ENCODE assay signal across 22 cellular contexts in the genomic region with DNA sequence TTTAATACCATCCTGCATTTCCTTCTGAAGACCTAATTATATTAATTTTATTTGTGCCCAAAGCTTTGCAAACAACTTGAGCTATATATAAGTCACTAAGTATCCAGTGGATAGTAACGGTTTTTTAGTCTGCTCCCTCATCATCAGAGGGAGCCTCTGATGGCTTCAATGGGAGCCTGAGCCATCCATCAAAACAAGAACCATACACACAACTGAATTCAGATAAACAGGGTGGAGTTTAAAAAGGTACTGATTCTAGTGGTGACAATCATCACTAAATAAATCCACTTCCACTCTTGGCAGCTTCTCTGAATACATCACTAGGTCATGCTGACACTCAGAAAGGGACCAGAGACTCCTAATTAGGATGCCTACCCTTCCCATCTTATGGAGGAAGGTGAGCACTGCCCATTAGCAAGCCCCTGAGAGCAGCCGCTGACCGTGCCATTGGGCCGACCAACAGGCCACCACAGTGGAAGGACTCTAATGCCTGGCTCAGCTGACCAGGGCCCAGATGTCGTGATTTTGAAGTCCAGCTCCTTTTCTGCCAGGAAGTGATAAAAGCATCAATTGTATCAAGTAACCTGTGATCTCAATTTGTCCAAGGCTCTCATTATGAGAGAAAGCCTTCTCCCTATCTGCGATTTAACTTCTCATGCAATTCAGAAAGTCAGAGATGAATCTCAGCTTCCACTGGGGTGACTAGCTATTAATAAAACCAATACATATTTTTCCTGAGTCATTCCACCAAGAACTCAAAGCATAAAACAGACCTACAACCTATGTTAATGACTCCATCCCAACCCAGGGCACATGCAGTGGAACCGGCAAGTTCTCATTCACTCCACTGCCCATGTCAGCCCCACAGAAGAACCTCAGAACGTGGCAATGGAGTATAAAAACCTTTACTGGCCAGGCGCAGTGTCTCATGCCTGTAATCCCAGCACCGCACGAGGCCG. TPM values are rescaled to one million over a fixed set of nuclear protein-coding genes. Genes with fewer than 3 reads are reported as not detected.
A peak's percentile ranks its signal among the peaks of the same experiment; 100 is the strongest.
DNase-seq lines count a peak whose midpoint lies in the region; ATAC-seq, FAIRE-seq and TF ChIP-seq lines count a peak whose summit lies in the region.
"Had no signal": no experiment of that assay in that cellular context is flagged by ENCODE, and none has a peak within 500 bp of the region (broad histone marks: within the 10 kb centered on the region; RNA-seq: fewer than 3 reads in every experiment).

No MANE protein-coding gene starts in this region.

- H3K27me3 Mint-ChIP-seq in activated CD4-positive, alpha-beta memory T cell treated with anti-CD3 and anti-CD28 coated beads for 36 hours = no peaks in the 10 kb centered on the region
- no peaks in the 10 kb centered on the region for H3K27me3 Mint-ChIP-seq in activated CD4-positive, alpha-beta memory T cell treated with anti-CD3 and anti-CD28 coated beads, Interleukin-2, amount 10 ng/mL, durations not matched to agents 7 days and 5 days
- H3K27me3 Mint-ChIP-seq in activated T-helper 17 cell treated with anti-CD3 and anti-CD28 coated beads, Interleukin-2, amount 50 U/mL, for 72 hours = no peaks in the 10 kb centered on the region

- no peaks in the 10 kb centered on the region for H3K9me3 Mint-ChIP-seq in activated CD4-positive, alpha-beta memory T cell treated with anti-CD3 and anti-CD28 coated beads for 36 hours
- H3K9me3 Mint-ChIP-seq in activated CD4-positive, alpha-beta memory T cell treated with anti-CD3 and anti-CD28 coated beads, Interleukin-2, amount 10 ng/mL, durations not matched to agents 7 days and 5 days = no peaks in the 10 kb centered on the region
- H3K9me3 Mint-ChIP-seq in activated T-helper 17 cell treated with anti-CD3 and anti-CD28 coated beads, Interleukin-2, amount 50 U/mL, for 72 hours = no peaks in the 10 kb centered on the region
- H3K9me3 Mint-ChIP-seq: activated naive CD4-positive, alpha-beta T cell treated with anti-CD3 and anti-CD28 coated beads for 36 hours; T-helper 2 cell treated with Interferon-gamma antibody and Interleukin-4, amounts not matched to agents 5 μg/mL and 100 μg/mL, for 36 hours had no signal

- POLR2A ChIA-PET in activated CD4-positive, alpha-beta memory T cell treated with anti-CD3 and anti-CD28 coated beads for 36 hours (lab: Charles Lee) = interaction anchor here (0.7 to 3.3 kb wide), 7 partner anchors 12 to 250 kb away, joined by 3 to 16 read pairs (median 3); a partner anchor contains a TSS
- POLR2A ChIA-PET in activated CD4-positive, alpha-beta memory T cell treated with anti-CD3 and anti-CD28 coated beads, Interleukin-2, amount 10 ng/mL, durations not matched to agents 7 days and 5 days (lab: Charles Lee) = interaction anchor here (1.0 to 1.1 kb wide), 2 partner anchors 11 to 13 kb away, joined by 5 to 6 read pairs; a partner anchor contains a TSS

- peak overlapping the region; percentile 3 for H3K9ac ChIP-seq in rectal smooth muscle tissue (ENCODE audit: low read length)

- H3K36me3 Mint-ChIP-seq in activated CD4-positive, alpha-beta memory T cell treated with anti-CD3 and anti-CD28 coated beads for 36 hours = peaks cover 27% of the 10 kb centered on the region
- peaks cover 15% of the 10 kb centered on the region for H3K36me3 Mint-ChIP-seq in activated CD4-positive, alpha-beta memory T cell treated with anti-CD3 and anti-CD28 coated beads, Interleukin-2, amount 10 ng/mL, durations not matched to agents 7 days and 5 days (ENCODE audit: low read depth)
- H3K36me3 Mint-ChIP-seq in activated T-helper 17 cell treated with anti-CD3 and anti-CD28 coated beads, Interleukin-2, amount 50 U/mL, for 72 hours (ENCODE audit: low read depth) = peaks cover 36% of the 10 kb centered on the region

- FAIRE-seq in GM12892 (lab: Jason Lieb, UNC) = peak; percentile 51
- FAIRE-seq: HepG2 had no signal

- peak; percentile 24 for DNase-seq in activated CD4-positive, alpha-beta memory T cell treated with anti-CD3 and anti-CD28 coated beads for 36 hours
- no peak for DNase-seq in activated CD4-positive, alpha-beta memory T cell treated with anti-CD3 and anti-CD28 coated beads, Interleukin-2, amount 10 ng/mL, durations not matched to agents 7 days and 5 days
- no peak for DNase-seq in GM12892 (ENCODE audit: insufficient read length)
- no peak for DNase-seq in body of pancreas
- no peak for DNase-seq in caudate nucleus (lab: John Stamatoyannopoulos, UW)
- no peak for DNase-seq in HuH-7.5 (ENCODE audit: low spot score)
- DNase-seq: activated naive CD4-positive, alpha-beta T cell treated with anti-CD3 and anti-CD28 coated beads for 36 hours; colonic mucosa; foreskin melanocyte; H7; MG63; mucosa of descending colon; NCI-H187; NCI-H510A treated with DMSO at 0.1 percent for 48 hours; SHP77 treated with DMSO at 0.1 percent for 48 hours; stimulated activated naive CD4-positive, alpha-beta T cell treated with Interleukin-2 at 50 U/mL for 16 hours; upper lobe of left lung had no signal

- H3K9me3 ChIP-seq in body of pancreas = no peaks in the 10 kb centered on the region
- H3K9me3 ChIP-seq: colonic mucosa, MG63, mucosa of descending colon, neutrophil, upper lobe of left lung had no signal

- peak; percentile 33 for ATAC-seq in activated T-helper 17 cell treated with anti-CD3 and anti-CD28 coated beads, Interleukin-2, amount 50 U/mL, for 72 hours (replicated peaks)
- no peak for ATAC-seq in body of pancreas
- ATAC-seq: HepG2, mucosa of descending colon had no signal

- H3K36me3 ChIP-seq in rectal smooth muscle tissue (ENCODE audit: control insufficient read depth, insufficient read depth, low read length) (no peaks in the 10 kb centered on the region), body of pancreas (replicated peaks in 1 of 2; ENCODE audit: insufficient read depth in 1 of 2, low read depth in 2 of 2) (no peaks in the 10 kb centered on the region)
- H3K36me3 ChIP-seq: colonic mucosa, MG63 had no signal

- intact Hi-C loops in activated CD4-positive, alpha-beta memory T cell treated with anti-CD3 and anti-CD28 coated beads for 36 hours (cut with micrococcal nuclease) = loop anchor here (1.0 to 2.0 kb wide), 2 partner anchors 25 to 50 kb away; no protein-coding TSS in a partner anchor
- intact Hi-C loops in body of pancreas (cut with DNase I) = no loop called here

- TF ChIP-seq CTCF in body of pancreas (IDR thresholded peaks at IDR 0.05) = no peak

- CTCF ChIA-PET in activated CD4-positive, alpha-beta memory T cell treated with anti-CD3 and anti-CD28 coated beads for 36 hours (lab: Charles Lee) = interaction anchor here (1.2 to 1.9 kb wide), 3 partner anchors 25 to 34 kb away, joined by 3 to 6 read pairs (median 3); no protein-coding TSS in a partner anchor
- CTCF ChIA-PET in activated CD4-positive, alpha-beta memory T cell treated with anti-CD3 and anti-CD28 coated beads, Interleukin-2, amount 10 ng/mL, durations not matched to agents 7 days and 5 days (lab: Charles Lee) = interaction anchor here (1.5 kb wide), 1 partner anchor 34 kb away, joined by 3 read pairs; no protein-coding TSS in a partner anchor

- H3K4me1 ChIP-seq in rectal smooth muscle tissue (ENCODE audit: control insufficient read depth, insufficient read depth, low read length) = no peaks in the 10 kb centered on the region
- peaks cover 10% of the 10 kb centered on the region for H3K4me1 ChIP-seq in body of pancreas

- TF ChIP-seq POLR2A in GM12892 (IDR thresholded peaks at IDR 0.05; ENCODE audit: low read depth, low read length) (no peak), body of pancreas (IDR thresholded peaks at IDR 0.05) (no peak)

- H3K4me3 ChIP-seq in rectal smooth muscle tissue (ENCODE audit: low read length) = no peak overlapping the region
- no peak overlapping the region for H3K4me3 ChIP-seq in body of pancreas
- H3K4me3 ChIP-seq: colonic mucosa, MG63, mucosa of descending colon, upper lobe of left lung had no signal

- H3K4me3 Mint-ChIP-seq in activated CD4-positive, alpha-beta memory T cell treated with anti-CD3 and anti-CD28 coated beads for 36 hours = no peak overlapping the region
- no peak overlapping the region for H3K4me3 Mint-ChIP-seq in activated CD4-positive, alpha-beta memory T cell treated with anti-CD3 and anti-CD28 coated beads, Interleukin-2, amount 10 ng/mL, durations not matched to agents 7 days and 5 days
- peak overlapping the region; percentile 75 for H3K4me3 Mint-ChIP-seq in activated T-helper 17 cell treated with anti-CD3 and anti-CD28 coated beads, Interleukin-2, amount 50 U/mL, for 72 hours
- H3K4me3 Mint-ChIP-seq: activated naive CD4-positive, alpha-beta T cell treated with anti-CD3 and anti-CD28 coated beads for 36 hours; T-helper 2 cell treated with Interferon-gamma antibody and Interleukin-4, amounts not matched to agents 5 μg/mL and 100 μg/mL, for 36 hours had no signal

- H3K27ac ChIP-seq in rectal smooth muscle tissue (ENCODE audit: low read depth, low read length) (no peak overlapping the region), body of pancreas (no peak overlapping the region), caudate nucleus (ENCODE audit: low read depth, low read length) (no peak overlapping the region)
- H3K27ac ChIP-seq: colonic mucosa, neutrophil, upper lobe of left lung had no signal

- H3K27me3 ChIP-seq in rectal smooth muscle tissue (ENCODE audit: control insufficient read depth, insufficient read depth, low read length) (no peaks in the 10 kb centered on the region), body of pancreas (no peaks in the 10 kb centered on the region)
- H3K27me3 ChIP-seq: colonic mucosa, MG63, neutrophil, upper lobe of left lung had no signal

- peaks cover 88% of the 10 kb centered on the region for H3K4me1 Mint-ChIP-seq in activated CD4-positive, alpha-beta memory T cell treated with anti-CD3 and anti-CD28 coated beads for 36 hours (ENCODE audit: low read depth)
- peaks cover 58% of the 10 kb centered on the region for H3K4me1 Mint-ChIP-seq in activated CD4-positive, alpha-beta memory T cell treated with anti-CD3 and anti-CD28 coated beads, Interleukin-2, amount 10 ng/mL, durations not matched to agents 7 days and 5 days
- peaks cover 79% of the 10 kb centered on the region for H3K4me1 Mint-ChIP-seq in activated T-helper 17 cell treated with anti-CD3 and anti-CD28 coated beads, Interleukin-2, amount 50 U/mL, for 72 hours

- WGBS in body of pancreas, 2 donors = 85 to 87% methylated on average over 11 to 12 of the region's 12 CpGs

- peak overlapping the region; percentile 42 for H3K27ac Mint-ChIP-seq in activated CD4-positive, alpha-beta memory T cell treated with anti-CD3 and anti-CD28 coated beads for 36 hours
- H3K27ac Mint-ChIP-seq in activated CD4-positive, alpha-beta memory T cell treated with anti-CD3 and anti-CD28 coated beads, Interleukin-2, amount 10 ng/mL, durations not matched to agents 7 days and 5 days = no peak overlapping the region
- H3K27ac Mint-ChIP-seq in activated T-helper 17 cell treated with anti-CD3 and anti-CD28 coated beads, Interleukin-2, amount 50 U/mL, for 72 hours = peak overlapping the region; percentile 4
- H3K27ac Mint-ChIP-seq: T-helper 2 cell treated with Interferon-gamma antibody and Interleukin-4, amounts not matched to agents 5 μg/mL and 100 μg/mL, for 36 hours had no signal

RNA-seq across cellular contexts. Expression of a gene that starts 13.1 kb away (rescaled TPM):
- 10 to 100 TPM; 64.9 to 67.2 TPM for total RNA-seq in activated CD4-positive, alpha-beta memory T cell treated with anti-CD3 and anti-CD28 coated beads for 36 hours
- 10 to 100 TPM; 51.4 to 52.7 TPM for total RNA-seq in activated CD4-positive, alpha-beta memory T cell treated with anti-CD3 and anti-CD28 coated beads, Interleukin-2, amount 10 ng/mL, durations not matched to agents 7 days and 5 days
- 210 TPM for polyA plus RNA-seq in GM12892 (2012; ENCODE audit: missing spikeins)
- total RNA-seq in activated T-helper 17 cell treated with anti-CD3 and anti-CD28 coated beads, Interleukin-2, amount 50 U/mL, for 72 hours = 10 to 100 TPM; 58.0 to 70.9 TPM
- 10 to 100 TPM; 25.1 to 30.6 TPM for total RNA-seq in body of pancreas
